ENCODE assay signal across 18 cellular contexts in genomic region chr1:9844106-9844505, GRCh38. TPM values are rescaled to one million over a fixed set of nuclear protein-coding genes. Genes with fewer than 3 reads are reported as not detected.
DNase-seq lines count a peak whose midpoint lies in the region; ATAC-seq and TF ChIP-seq lines count a peak whose summit lies in the region.
"Had no signal": no experiment of that assay in that cellular context is flagged by ENCODE, and none has a peak within 500 bp of the region (broad histone marks: within the 10 kb centered on the region; RNA-seq: fewer than 3 reads in every experiment).

No MANE protein-coding gene starts in this region.

- DNase-seq in AG08396 (ENCODE audit: low spot score), result peak; percentile 34
- no peak for DNase-seq in RWPE1 (ENCODE audit: low spot score)
- no peak for DNase-seq in epithelial cell of prostate (ENCODE audit: low read depth, low spot score)
- DNase-seq in occipital lobe (lab: John Stamatoyannopoulos, UW), result peak; percentile 64
- no peak for DNase-seq in DMS53 (lab: John Stamatoyannopoulos, UW)
- DNase-seq in activated gamma-delta T cell (lab: John Stamatoyannopoulos, UW), result no peak
- no peak for DNase-seq in activated naive CD4-positive, alpha-beta T cell (lab: John Stamatoyannopoulos, UW)
- DNase-seq: activated CD4-positive, alpha-beta T cell treated with anti-CD3 and anti-CD28 coated beads for 4 hours; activated CD8-positive, alpha-beta memory T cell treated with anti-CD3 and anti-CD28 coated beads, Interleukin-2, amount 50 U/mL, for 48 hours; activated naive CD8-positive, alpha-beta T cell treated with anti-CD3 and anti-CD28 coated beads for 36 hours; central memory CD4-positive, alpha-beta T cell; KBM-7; NK-92 treated with Interleukin-12 subunit alpha and Interleukin-12 subunit beta, amount 100 ng/mL, for 24 hours; SIG-M5; stimulated activated CD4-positive, alpha-beta T cell treated with anti-CD3 and anti-CD28 coated beads, Interleukin-12 subunit alpha, Interleukin-12 subunit beta, amount 100 ng/mL, for 4 hours; stimulated activated naive CD8-positive, alpha-beta T cell treated with anti-CD3 and anti-CD28 coated beads, Interleukin-15, Interleukin-2, amounts not matched to agents 100 U/mL and 50 U/mL, for 24 hours had no signal

- POLR2A ChIA-PET in RWPE1 (lab: Yijun Ruan, JAX; ENCODE audit: low non-redundant PET), result no interaction called here

- TF ChIP-seq CTCF in RWPE1 (conservative IDR thresholded peaks at IDR 0.05; ENCODE audit: low read depth), result no peak

- CTCF ChIA-PET in RWPE1 (lab: Yijun Ruan, JAX), result interaction anchor here (0.6 to 1.2 kb wide), 4 partner anchors 19 to 129 kb away, joined by 3 to 4 read pairs (median 4); no protein-coding TSS in a partner anchor

- H3K27ac ChIP-seq in RWPE1 (peak overlapping the region; percentile 99), epithelial cell of prostate (peak overlapping the region; percentile 27)
- H3K27ac ChIP-seq: parathyroid adenoma had no signal

- no peak for ATAC-seq in HG02763 (IDR thresholded peaks at IDR 0.05; ENCODE audit: unreplicated experiment)
- ATAC-seq: stimulated activated naive CD8-positive, alpha-beta T cell treated with anti-CD3 and anti-CD28 coated beads, Interleukin-15, Interleukin-2, amounts not matched to agents 100 U/mL and 50 U/mL, for 24 hours had no signal

RNA-seq across cellular contexts. Expression of gene CLSTN1, which starts 20.3 kb away (rescaled TPM):
- 129 TPM for total RNA-seq in occipital lobe

Comparison
In these comparisons a context has a peak if more than half of its experiments do, and no peak if none do; other contexts are left out.
1. DNase-seq: peak in AG08396 (single experiment) and occipital lobe (single experiment); none in RWPE1 (single experiment), epithelial cell of prostate (single experiment), DMS53 (single experiment), activated gamma-delta T cell (single experiment) and activated naive CD4-positive, alpha-beta T cell (0 of 4).